Comparison of ENCODE assay signal across 13 cellular contexts in genomic region chr9:33202018-33202417, GRCh38. TPM values are rescaled to one million over a fixed set of nuclear protein-coding genes. Genes with fewer than 3 reads are reported as not detected.
DNase-seq lines count a peak whose midpoint lies in the region; ATAC-seq and TF ChIP-seq lines count a peak whose summit lies in the region.
"Had no signal": no experiment of that assay in that cellular context is flagged by ENCODE, and none has a peak within 500 bp of the region (broad histone marks: within the 10 kb centered on the region; RNA-seq: fewer than 3 reads in every experiment).

No MANE protein-coding gene starts in this region.

- H3K4me3 Mint-ChIP-seq in CD4-positive, alpha-beta T cell, result no peak overlapping the region

- intact Hi-C loops in left ventricle myocardium inferior (cut with micrococcal nuclease), result no loop called here
- intact Hi-C loops in CD4-positive, alpha-beta T cell (cut with DNase I, micrococcal nuclease), result no loop called here

- POLR2A ChIA-PET in CD4-positive, alpha-beta T cell (lab: Charles Lee), result interaction anchor here (0.8 kb wide), 1 partner anchor 35 kb away, joined by 4 read pairs; the partner anchor contains the start of gene B4GALT1

- peak; percentile 23 for ATAC-seq in GM18870 (IDR thresholded peaks at IDR 0.05; ENCODE audit: unreplicated experiment)
- peak; percentile 68 for ATAC-seq in GM21515 (IDR thresholded peaks at IDR 0.05; ENCODE audit: unreplicated experiment)
- peak; percentile 40 for ATAC-seq in HG03135 (IDR thresholded peaks at IDR 0.05; ENCODE audit: unreplicated experiment)
- no peak for ATAC-seq in CD4-positive, alpha-beta T cell (ENCODE audit: poor library complexity)

- no peaks in the 10 kb centered on the region for H3K9me3 ChIP-seq in left ventricle myocardium inferior (replicated peaks)
- no peaks in the 10 kb centered on the region for H3K9me3 ChIP-seq in CD4-positive, alpha-beta T cell (ENCODE audit: control insufficient read depth, low read length)

- no peaks in the 10 kb centered on the region for H3K36me3 ChIP-seq in left ventricle myocardium inferior

- no peak overlapping the region for H3K27ac Mint-ChIP-seq in CD4-positive, alpha-beta T cell

- peaks cover 25% of the 10 kb centered on the region for H3K4me1 ChIP-seq in left ventricle myocardium inferior

- no peaks in the 10 kb centered on the region for H3K9me3 Mint-ChIP-seq in CD4-positive, alpha-beta T cell

- peaks cover 11% of the 10 kb centered on the region for H3K4me1 Mint-ChIP-seq in CD4-positive, alpha-beta T cell (ENCODE audit: low read depth)

- TF ChIP-seq CTCF in left ventricle myocardium inferior (IDR thresholded peaks at IDR 0.05; ENCODE audit: borderline replicate concordance), result no peak
- no peak for TF ChIP-seq CTCF in CD4-positive, alpha-beta T cell (IDR thresholded peaks at IDR 0.05)

- H3K27ac ChIP-seq in left ventricle myocardium inferior (replicated peaks), result peak overlapping the region; percentile 69
- H3K27ac ChIP-seq in CD4-positive, alpha-beta T cell (ENCODE audit: low read depth, low read length), result no peak overlapping the region

- no peak overlapping the region for H3K4me3 ChIP-seq in left ventricle myocardium inferior
- H3K4me3 ChIP-seq: smooth muscle cell had no signal

- no peaks in the 10 kb centered on the region for H3K27me3 ChIP-seq in left ventricle myocardium inferior (ENCODE audit: low read depth)
- no peaks in the 10 kb centered on the region for H3K27me3 ChIP-seq in CD4-positive, alpha-beta T cell (ENCODE audit: control insufficient read depth, insufficient read depth, low read length)

- DNase-seq in left ventricle myocardium inferior (no peak), NCI-H510A treated with DMSO at 0.1 percent for 48 hours (lab: John Stamatoyannopoulos, UW) (no peak), C1 segment of cervical spinal cord (lab: John Stamatoyannopoulos, UW) (no peak), NK-92 (lab: John Stamatoyannopoulos, UW; ENCODE audit: unreplicated experiment) (no peak)
- no peak for DNase-seq in CD4-positive, alpha-beta T cell
- DNase-seq: NCI-H1436 treated with DMSO at 0.1 percent for 48 hours had no signal

- no peaks in the 10 kb centered on the region for H3K36me3 Mint-ChIP-seq in CD4-positive, alpha-beta T cell (ENCODE audit: low read depth)

- H3K27me3 Mint-ChIP-seq in CD4-positive, alpha-beta T cell, result no peaks in the 10 kb centered on the region

- CTCF ChIA-PET in CD4-positive, alpha-beta T cell (lab: Charles Lee), result no interaction called here

RNA-seq across cellular contexts. Expression of gene B4GALT1, which starts 34.9 kb away (rescaled TPM):
- total RNA-seq in left ventricle myocardium inferior, result 37.1 TPM
- total RNA-seq in CD4-positive, alpha-beta T cell, result 10 to 100 TPM; 74.7 to 77.0 TPM

RNA-seq across cellular contexts. Expression of gene SPINK4, which starts 37.9 kb away (rescaled TPM):
- not detected for total RNA-seq in left ventricle myocardium inferior
- total RNA-seq in CD4-positive, alpha-beta T cell, result not detected
- total RNA-seq: bronchial epithelial cell, lung microvascular endothelial cell, smooth muscle cell, subcutaneous adipose tissue had no signal
